In genomic region chr6:34130870-34131269, GRCh38 we compare ENCODE assay signal across 17 cellular contexts. TPM values are rescaled to one million over a fixed set of nuclear protein-coding genes. Genes with fewer than 3 reads are reported as not detected.
"Had no signal": no experiment of that assay in that cellular context is flagged by ENCODE, and none has a peak within 500 bp of the region (broad histone marks: within the 10 kb centered on the region; RNA-seq: fewer than 3 reads in every experiment).

No MANE protein-coding gene starts in this region.

- H3K9me3 ChIP-seq: colonic mucosa, neutrophil, stomach, thoracic aorta had no signal

- H3K4me3 ChIP-seq: colonic mucosa, skin epidermis, stomach, thoracic aorta had no signal

- ATAC-seq: activated T-helper 17 cell treated with anti-CD3 and anti-CD28 coated beads, Interleukin-2, amount 50 U/mL, for 72 hours; naive thymus-derived CD4-positive, alpha-beta T cell had no signal

- H3K27ac ChIP-seq: colonic mucosa, epithelial cell of prostate, neutrophil, skin epidermis, stomach, thoracic aorta had no signal

- DNase-seq: activated CD4-positive, alpha-beta T cell treated with anti-CD3 and anti-CD28 coated beads for 4 hours; activated naive CD4-positive, alpha-beta T cell treated with anti-CD3 and anti-CD28 coated beads, Interleukin-2, amount 10 ng/mL, durations not matched to agents 7 days and 5 days; activated T-cell treated with anti-CD3 and anti-CD28 coated beads for 4 hours; colonic mucosa; hypothalamus; naive thymus-derived CD4-positive, alpha-beta T cell; posterior cingulate gyrus; stomach; T-helper 9 cell had no signal

- H3K27me3 ChIP-seq: colonic mucosa had no signal

- H3K36me3 ChIP-seq: colonic mucosa, neutrophil, stomach, thoracic aorta had no signal

- FAIRE-seq: urothelium cell line had no signal

- H3K4me1 ChIP-seq: colonic mucosa, stomach had no signal

RNA-seq across cellular contexts. Expression of gene GRM4, which starts 15.0 kb away (rescaled TPM):
- total RNA-seq: activated T-helper 17 cell treated with anti-CD3 and anti-CD28 coated beads, Interleukin-2, amount 50 U/mL, for 72 hours; glomerular endothelial cell; lung microvascular endothelial cell; naive thymus-derived CD4-positive, alpha-beta T cell; thoracic aorta had no signal
- polyA plus RNA-seq: naive thymus-derived CD4-positive, alpha-beta T cell; stomach had no signal
